26 cellular contexts compared by ENCODE assay signal in the genomic region with DNA sequence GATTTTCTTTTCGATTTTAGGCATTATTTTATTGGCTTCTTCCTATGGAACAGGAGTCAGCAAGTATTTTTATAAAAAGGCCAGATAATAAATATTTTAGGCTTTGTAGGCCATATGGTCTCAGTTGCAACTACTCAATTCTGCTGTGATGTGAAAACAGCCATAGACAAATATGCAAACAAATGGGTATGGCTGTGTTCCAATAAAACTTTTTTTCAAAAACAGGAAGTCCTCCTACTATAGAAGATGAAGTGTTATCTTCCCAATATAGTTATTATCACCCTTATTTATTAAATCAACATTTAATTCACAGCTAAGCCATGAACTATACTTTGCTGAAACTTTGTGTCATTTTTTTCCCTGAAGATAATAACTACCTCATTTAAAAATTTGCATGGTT. TPM values are rescaled to one million over a fixed set of nuclear protein-coding genes. Genes with fewer than 3 reads are reported as not detected.
DNase-seq lines count a peak whose midpoint lies in the region; ATAC-seq and TF ChIP-seq lines count a peak whose summit lies in the region.
"Had no signal": no experiment of that assay in that cellular context is flagged by ENCODE, and none has a peak within 500 bp of the region (broad histone marks: within the 10 kb centered on the region; RNA-seq: fewer than 3 reads in every experiment).

No MANE protein-coding gene starts in this region.

- no peaks in the 10 kb centered on the region for H3K27me3 Mint-ChIP-seq in natural killer cell (ENCODE audit: low read depth in 2 of 2)
- H3K27me3 Mint-ChIP-seq in natural killer cell treated with Interleukin-12 subunit alpha and Interleukin-12 subunit beta and Interleukin-15 and Interleukin-18, amount 100 ng/mL, for 72 hours = no peaks in the 10 kb centered on the region
- no peaks in the 10 kb centered on the region for H3K27me3 Mint-ChIP-seq in central memory CD8-positive, alpha-beta T cell
- H3K27me3 Mint-ChIP-seq: type B pancreatic cell had no signal

- H3K9ac ChIP-seq in OCI-LY3 (ENCODE audit: low read length) = no peak overlapping the region
- H3K9ac ChIP-seq: BLaER1, GM23248, neural progenitor cell had no signal

- ATAC-seq in natural killer cell = no peak
- no peak for ATAC-seq in natural killer cell treated with Interleukin-12 subunit alpha and Interleukin-12 subunit beta and Interleukin-15 and Interleukin-18, amount 100 ng/mL, for 72 hours
- ATAC-seq in central memory CD8-positive, alpha-beta T cell (replicated peaks; ENCODE audit: extremely low read depth, poor library complexity, severe bottlenecking) = no peak
- ATAC-seq in HG03159 (IDR thresholded peaks at IDR 0.05; ENCODE audit: unreplicated experiment) = no peak
- ATAC-seq in HG03095 (IDR thresholded peaks at IDR 0.05; ENCODE audit: unreplicated experiment) = no peak
- ATAC-seq: lower lobe of right lung, mucosa of descending colon, right cardiac atrium had no signal

- H3K4me2 ChIP-seq in OCI-LY3 (ENCODE audit: low read length) = peak overlapping the region; percentile 50
- H3K4me2 ChIP-seq: BLaER1, neural progenitor cell had no signal

- no peak overlapping the region for H2AFZ ChIP-seq in OCI-LY3 (ENCODE audit: low read depth, low read length)
- H2AFZ ChIP-seq: GM23248, neural progenitor cell had no signal

- H3K27me3 ChIP-seq in OCI-LY3 (ENCODE audit: low read depth, low read length) = no peaks in the 10 kb centered on the region
- H3K27me3 ChIP-seq in tibial artery = no peaks in the 10 kb centered on the region
- H3K27me3 ChIP-seq: BLaER1, brain microvascular endothelial cell, neural progenitor cell had no signal

- 0 out of 2 replicates have a peak overlapping the region, but pooled peaks have one; percentile 15 for H3K4me3 ChIP-seq in OCI-LY3 (ENCODE audit: low read length)
- H3K4me3 ChIP-seq in tibial artery = no peak overlapping the region
- H3K4me3 ChIP-seq: BLaER1, GM23248, lower lobe of right lung, mucosa of descending colon, neural progenitor cell had no signal

- DNase-seq in natural killer cell = no peak
- no peak for DNase-seq in natural killer cell treated with Interleukin-12 subunit alpha and Interleukin-12 subunit beta and Interleukin-15 and Interleukin-18, amount 100 ng/mL, for 72 hours (ENCODE audit: low spot score)
- DNase-seq in central memory CD8-positive, alpha-beta T cell (ENCODE audit: low spot score in 2 of 2) = no peak
- no peak for DNase-seq in C1 segment of cervical spinal cord (lab: John Stamatoyannopoulos, UW)
- no peak for DNase-seq in tibial artery
- DNase-seq: activated CD4-positive, alpha-beta T cell treated with anti-CD3 and anti-CD28 coated beads for 4 hours; activated naive CD4-positive, alpha-beta T cell treated with Interleukin-2 at 50 U/mL for 16 hours; activated T-cell treated with anti-CD3 and anti-CD28 coated beads, Interleukin-2, amount 50 U/mL, for 1 hour; amniotic stem cell; brain microvascular endothelial cell; effector CD4-positive, alpha-beta T cell; erythroblast; GM23248; lower lobe of right lung; mucosa of descending colon; NCI-H1092 treated with DMSO at 0.1 percent for 48 hours; NCI-H1930; NCI-H2227 treated with DMSO at 0.1 percent for 48 hours; right cardiac atrium had no signal

- H3K27ac Mint-ChIP-seq in natural killer cell = peak overlapping the region; percentile 23 to 24
- H3K27ac Mint-ChIP-seq in natural killer cell treated with Interleukin-12 subunit alpha and Interleukin-12 subunit beta and Interleukin-15 and Interleukin-18, amount 100 ng/mL, for 72 hours = peak overlapping the region in 1 of 2 donors; percentile 30
- H3K27ac Mint-ChIP-seq in central memory CD8-positive, alpha-beta T cell (ENCODE audit: low read depth) = peak overlapping the region; percentile 56
- H3K27ac Mint-ChIP-seq: neural progenitor cell; T-helper 1 cell treated with Interleukin-12 subunit alpha and Interleukin-12 subunit beta and Interleukin-4 antibody, amounts not matched to agents 30 μg/mL and 1 μg/mL, for 36 hours; type B pancreatic cell had no signal

- intact Hi-C loops in natural killer cell (cut with micrococcal nuclease) (no loop called here), tibial artery (cut with DNase I; ENCODE audit: low total_unique reads) (no loop called here)

- peaks cover 55% of the 10 kb centered on the region for H4K20me1 ChIP-seq in OCI-LY3 (ENCODE audit: insufficient read depth, low read length)

- H3K4me1 ChIP-seq in OCI-LY3 (ENCODE audit: low read length) (peaks cover 33% of the 10 kb centered on the region), tibial artery (peaks cover 0 to 37% (median 11%) of the 10 kb centered on the region in 4 donors)

- H3K36me3 Mint-ChIP-seq in natural killer cell = no peaks in the 10 kb centered on the region
- H3K36me3 Mint-ChIP-seq in natural killer cell treated with Interleukin-12 subunit alpha and Interleukin-12 subunit beta and Interleukin-15 and Interleukin-18, amount 100 ng/mL, for 72 hours = no peaks in the 10 kb centered on the region
- H3K36me3 Mint-ChIP-seq in central memory CD8-positive, alpha-beta T cell (ENCODE audit: insufficient read depth) = peaks cover 6% of the 10 kb centered on the region

- peaks cover 73 to 81% of the 10 kb centered on the region in 2 donors for H3K4me1 Mint-ChIP-seq in natural killer cell
- peaks cover 38 to 49% of the 10 kb centered on the region in 2 donors for H3K4me1 Mint-ChIP-seq in natural killer cell treated with Interleukin-12 subunit alpha and Interleukin-12 subunit beta and Interleukin-15 and Interleukin-18, amount 100 ng/mL, for 72 hours (ENCODE audit: low read depth in 2 of 2)
- peaks cover 63% of the 10 kb centered on the region for H3K4me1 Mint-ChIP-seq in central memory CD8-positive, alpha-beta T cell
- H3K4me1 Mint-ChIP-seq: neural progenitor cell had no signal

- TF ChIP-seq CTCF in natural killer cell (IDR thresholded peaks at IDR 0.05) (no peak), OCI-LY3 (IDR thresholded peaks at IDR 0.05; ENCODE audit: low read depth, low read length) (no peak), tibial artery (IDR thresholded peaks at IDR 0.05) (no peak)

- no peaks in the 10 kb centered on the region for H3K9me3 Mint-ChIP-seq in natural killer cell
- H3K9me3 Mint-ChIP-seq in natural killer cell treated with Interleukin-12 subunit alpha and Interleukin-12 subunit beta and Interleukin-15 and Interleukin-18, amount 100 ng/mL, for 72 hours = no peaks in the 10 kb centered on the region
- H3K9me3 Mint-ChIP-seq in central memory CD8-positive, alpha-beta T cell = no peaks in the 10 kb centered on the region

- H3K79me2 ChIP-seq in OCI-LY3 (ENCODE audit: low read length) = peaks cover 75% of the 10 kb centered on the region

- H3K9me3 ChIP-seq in OCI-LY3 (ENCODE audit: insufficient read depth, low read length) = peaks cover 4% of the 10 kb centered on the region; the same call in 1 of the 2 replicates
- no peaks in the 10 kb centered on the region for H3K9me3 ChIP-seq in tibial artery
- H3K9me3 ChIP-seq: lower lobe of right lung had no signal

- H3K36me3 ChIP-seq in OCI-LY3 (replicated peaks; ENCODE audit: low read depth, low read length) (peaks cover 34% of the 10 kb centered on the region), tibial artery (no peaks in the 10 kb centered on the region)
- H3K36me3 ChIP-seq: brain microvascular endothelial cell, lower lobe of right lung, neural progenitor cell had no signal

- H3K27ac ChIP-seq in OCI-LY3 (ENCODE audit: low read length) (no peak overlapping the region), tibial artery (no peak overlapping the region)
- H3K27ac ChIP-seq: BLaER1, brain microvascular endothelial cell, GM23248, lower lobe of right lung, neural progenitor cell had no signal

- H3K4me3 Mint-ChIP-seq in natural killer cell = no peak overlapping the region
- no peak overlapping the region for H3K4me3 Mint-ChIP-seq in natural killer cell treated with Interleukin-12 subunit alpha and Interleukin-12 subunit beta and Interleukin-15 and Interleukin-18, amount 100 ng/mL, for 72 hours
- no peak overlapping the region for H3K4me3 Mint-ChIP-seq in central memory CD8-positive, alpha-beta T cell
- H3K4me3 Mint-ChIP-seq: neural progenitor cell; T-helper 1 cell treated with Interleukin-12 subunit alpha and Interleukin-12 subunit beta and Interleukin-4 antibody, amounts not matched to agents 30 μg/mL and 1 μg/mL, for 36 hours; type B pancreatic cell had no signal

RNA-seq across cellular contexts. Expression of a gene that starts 57.2 kb away (rescaled TPM):
- total RNA-seq in natural killer cell = 10 to 100 TPM; 82.8 to 96.6 (median 90.4) TPM
- total RNA-seq in natural killer cell treated with Interleukin-12 subunit alpha and Interleukin-12 subunit beta and Interleukin-15 and Interleukin-18, amount 100 ng/mL, for 72 hours = 10 to 100 TPM; 27.8 to 33.0 TPM
